29 cellular contexts compared by ENCODE assay signal in the genomic region with DNA sequence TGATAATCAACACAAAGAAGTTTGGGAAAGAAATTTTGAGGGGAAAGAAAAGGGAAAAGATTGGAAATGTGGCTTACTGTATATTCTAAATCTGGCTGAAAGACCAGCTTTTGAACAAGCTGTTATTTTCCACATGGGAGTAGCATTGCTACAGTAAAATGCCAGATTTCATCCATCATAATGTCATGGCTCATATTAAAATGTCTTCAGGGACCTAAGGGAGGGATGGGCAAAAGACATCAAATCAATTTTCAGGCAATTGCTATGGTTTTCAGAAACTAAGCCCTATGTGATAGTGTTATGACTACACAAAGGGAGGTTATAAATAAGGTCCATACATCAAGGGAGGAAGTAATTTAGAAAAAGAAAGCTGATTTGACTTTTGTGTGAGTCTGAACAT.
"Had no signal": no experiment of that assay in that cellular context is flagged by ENCODE, and none has a peak within 500 bp of the region (broad histone marks: within the 10 kb centered on the region; RNA-seq: fewer than 3 reads in every experiment).

No MANE protein-coding gene starts in this region.

- H3K4me3 ChIP-seq: colonic mucosa, esophagus squamous epithelium, gastrocnemius medialis, heart right ventricle, left lung, lower lobe of right lung, mucosa of descending colon had no signal

- H3K9me3 ChIP-seq: colonic mucosa, esophagus squamous epithelium, gastrocnemius medialis, left lung, lower lobe of right lung, mucosa of descending colon had no signal

- H3K27me3 ChIP-seq: colonic mucosa, esophagus squamous epithelium, gastrocnemius medialis, heart right ventricle, left lung had no signal

- ATAC-seq: effector memory CD8-positive, alpha-beta T cell; esophagus mucosa; gastrocnemius medialis; heart right ventricle; left colon; left lung; left ventricle myocardium superior; lower lobe of right lung; mucosa of descending colon had no signal

- H3K4me3 Mint-ChIP-seq: dendritic cell treated with granulocyte-macrophage colony-stimulating factor and Interleukin-4, amounts not matched to agents 40 ng/mL and 50 ng/mL, for 4 days; effector memory CD8-positive, alpha-beta T cell; endodermal cell; immature natural killer cell; mesothelial cell of epicardium; naive B cell had no signal

- H3K27ac ChIP-seq: colonic mucosa, epithelial cell of prostate, esophagus squamous epithelium, gastrocnemius medialis, heart right ventricle, left lung, lower lobe of right lung had no signal

- DNase-seq: colonic mucosa; cortex of kidney; effector CD8-positive, alpha-beta T cell; effector memory CD8-positive, alpha-beta T cell; endodermal cell; erythroblast; esophagus squamous epithelium; foreskin fibroblast; foreskin melanocyte; gastrocnemius medialis; glutamatergic neuron; head of caudate nucleus; heart right ventricle; hippocampal formation; immature natural killer cell; islet precursor cell; kidney; kidney glomerular epithelial cell; left colon; left lung; left ventricle myocardium superior; lower lobe of right lung; mesenchymal stem cell; mucosa of descending colon; naive B cell had no signal

- H3K27me3 Mint-ChIP-seq: dendritic cell treated with granulocyte-macrophage colony-stimulating factor and Interleukin-4, amounts not matched to agents 40 ng/mL and 50 ng/mL, for 4 days; effector memory CD8-positive, alpha-beta T cell; naive B cell had no signal

- H3K4me1 Mint-ChIP-seq: endodermal cell, immature natural killer cell, naive B cell had no signal

- H3K36me3 ChIP-seq: colonic mucosa, esophagus squamous epithelium, gastrocnemius medialis, heart right ventricle, left lung, lower lobe of right lung had no signal

- H3K9me3 Mint-ChIP-seq: dendritic cell treated with granulocyte-macrophage colony-stimulating factor and Interleukin-4, amounts not matched to agents 40 ng/mL and 50 ng/mL, for 4 days had no signal

- H3K27ac Mint-ChIP-seq: dendritic cell treated with granulocyte-macrophage colony-stimulating factor and Interleukin-4, amounts not matched to agents 40 ng/mL and 50 ng/mL, for 4 days; effector memory CD8-positive, alpha-beta T cell; endodermal cell; immature natural killer cell; mesothelial cell of epicardium; naive B cell had no signal

- H3K4me1 ChIP-seq: colonic mucosa, esophagus squamous epithelium, gastrocnemius medialis, heart right ventricle, left lung, lower lobe of right lung had no signal

- H3K36me3 Mint-ChIP-seq: immature natural killer cell, mesothelial cell of epicardium, naive B cell had no signal
